Comparison of ENCODE assay signal across 12 cellular contexts in the genomic region with DNA sequence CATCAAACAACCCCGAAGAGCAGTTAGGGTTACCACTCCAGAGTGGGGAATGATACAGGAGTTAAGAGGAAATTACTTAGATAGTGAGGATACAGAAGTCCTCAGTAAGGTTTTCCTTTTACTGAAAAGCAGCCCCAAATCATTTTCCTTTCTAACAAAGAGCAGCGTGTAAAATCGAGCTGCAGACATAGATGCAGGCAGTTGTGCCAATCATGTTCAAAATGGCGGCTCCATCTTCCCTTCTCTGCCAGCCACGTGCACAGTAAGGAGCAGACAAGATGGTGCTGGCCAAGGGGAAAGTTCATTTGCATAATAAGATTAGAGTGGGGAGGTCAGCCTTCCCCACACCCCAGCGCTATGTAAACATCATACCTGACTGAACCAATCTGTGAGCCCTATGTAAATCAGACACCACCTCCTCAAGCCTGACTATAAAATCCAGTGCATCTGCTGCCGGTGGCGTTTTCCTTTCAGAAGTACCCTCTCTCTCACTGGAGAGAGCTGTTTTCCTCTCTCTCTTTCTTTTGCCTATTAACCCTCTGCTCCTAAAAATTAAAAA. TPM values are rescaled to one million over a fixed set of nuclear protein-coding genes. Genes with fewer than 3 reads are reported as not detected.
DNase-seq lines count a peak whose midpoint lies in the region; ATAC-seq and TF ChIP-seq lines count a peak whose summit lies in the region.
"Had no signal": no experiment of that assay in that cellular context is flagged by ENCODE, and none has a peak within 500 bp of the region (broad histone marks: within the 10 kb centered on the region; RNA-seq: fewer than 3 reads in every experiment).

No MANE protein-coding gene starts in this region.

- TF ChIP-seq CTCF in right atrium auricular region (IDR thresholded peaks at IDR 0.05) (no peak), tibial artery (IDR thresholded peaks at IDR 0.05) (no peak)

- H3K9me3 ChIP-seq in right cardiac atrium (ENCODE audit: control insufficient read depth, low read length) (no peaks in the 10 kb centered on the region), right atrium auricular region (no peaks in the 10 kb centered on the region), tibial artery (no peaks in the 10 kb centered on the region)

- no peaks in the 10 kb centered on the region for H3K36me3 Mint-ChIP-seq in activated CD4-positive, alpha-beta T cell treated with anti-CD3 and anti-CD28 coated beads for 36 hours (ENCODE audit: low read depth)
- peaks cover 3% of the 10 kb centered on the region for H3K36me3 Mint-ChIP-seq in activated T-helper 1 cell treated with anti-CD3 and anti-CD28 coated beads, Interleukin-12 subunit alpha, Interleukin-12 subunit beta, Interleukin-2, Interleukin-4 antibody, amounts not matched to agents 30 ng/mL and 10 ng/mL and 1 ng/mL, durations not matched to agents 14 hours and 24 hours and 36 hours (ENCODE audit: low read depth)

- H3K36me3 ChIP-seq in right atrium auricular region (no peaks in the 10 kb centered on the region), tibial artery (no peaks in the 10 kb centered on the region)

- intact Hi-C loops in right cardiac atrium (cut with DNase I): loop anchor here in 2 of 4 donors (5.0 to 10.0 kb wide), 2 partner anchors 37 to 130 kb away; a partner anchor contains a TSS
- intact Hi-C loops in tibial artery (cut with DNase I; ENCODE audit: low total_unique reads): no loop called here
- intact Hi-C loops in activated CD4-positive, alpha-beta T cell treated with anti-CD3 and anti-CD28 coated beads for 36 hours (cut with DNase I, micrococcal nuclease): no loop called here
- intact Hi-C loops in activated T-helper 1 cell treated with anti-CD3 and anti-CD28 coated beads, Interleukin-12 subunit alpha, Interleukin-12 subunit beta, Interleukin-2, Interleukin-4 antibody, amounts not matched to agents 30 ng/mL and 10 ng/mL and 1 ng/mL, durations not matched to agents 14 hours and 24 hours and 36 hours (cut with micrococcal nuclease): no loop called here

- peaks cover 3% of the 10 kb centered on the region for H3K4me1 ChIP-seq in right cardiac atrium (ENCODE audit: control insufficient read depth, insufficient read depth, low read length)
- H3K4me1 ChIP-seq in right atrium auricular region: peaks cover 0 to 1% of the 10 kb centered on the region in 2 donors
- H3K4me1 ChIP-seq in tibial artery: peaks cover 0 to 28% (median 14%) of the 10 kb centered on the region in 4 donors

- WGBS in right cardiac atrium: 59% methylated on average over 8 of the region's 8 CpGs

- CTCF ChIA-PET in activated CD4-positive, alpha-beta T cell treated with anti-CD3 and anti-CD28 coated beads for 36 hours (lab: Charles Lee): interaction anchor here (0.9 to 2.4 kb wide), 2 partner anchors 9 to 10 kb away, joined by 3 to 8 read pairs; no protein-coding TSS in a partner anchor

- H3K27ac ChIP-seq in right cardiac atrium (ENCODE audit: low read length) (no peak overlapping the region), right atrium auricular region (peak overlapping the region in 1 of 2 donors; percentile 31), tibial artery (no peak overlapping the region)

- H3K27me3 ChIP-seq in right cardiac atrium (ENCODE audit: control insufficient read depth, insufficient read depth): no peaks in the 10 kb centered on the region
- no peaks in the 10 kb centered on the region for H3K27me3 ChIP-seq in right atrium auricular region
- H3K27me3 ChIP-seq in tibial artery: no peaks in the 10 kb centered on the region

- H3K4me1 Mint-ChIP-seq in activated CD4-positive, alpha-beta T cell treated with anti-CD3 and anti-CD28 coated beads for 36 hours: no peaks in the 10 kb centered on the region
- H3K4me1 Mint-ChIP-seq in activated T-helper 1 cell treated with anti-CD3 and anti-CD28 coated beads, Interleukin-12 subunit alpha, Interleukin-12 subunit beta, Interleukin-2, Interleukin-4 antibody, amounts not matched to agents 30 ng/mL and 10 ng/mL and 1 ng/mL, durations not matched to agents 14 hours and 24 hours and 36 hours (ENCODE audit: low read depth): no peaks in the 10 kb centered on the region

- no peaks in the 10 kb centered on the region for H3K27me3 Mint-ChIP-seq in activated CD4-positive, alpha-beta T cell treated with anti-CD3 and anti-CD28 coated beads for 36 hours
- peaks cover 6% of the 10 kb centered on the region for H3K27me3 Mint-ChIP-seq in activated T-helper 1 cell treated with anti-CD3 and anti-CD28 coated beads, Interleukin-12 subunit alpha, Interleukin-12 subunit beta, Interleukin-2, Interleukin-4 antibody, amounts not matched to agents 30 ng/mL and 10 ng/mL and 1 ng/mL, durations not matched to agents 14 hours and 24 hours and 36 hours (ENCODE audit: insufficient read depth)

- no peak overlapping the region for H3K4me3 ChIP-seq in right cardiac atrium (ENCODE audit: low read length)
- H3K4me3 ChIP-seq in right atrium auricular region: no peak overlapping the region
- H3K4me3 ChIP-seq in tibial artery: no peak overlapping the region

- DNase-seq in right cardiac atrium (peak in 2 of 3 donors; percentile 32), right atrium auricular region (ENCODE audit: low spot score) (no peak), NCI-H524 treated with DMSO at 0.1 percent for 48 hours (lab: John Stamatoyannopoulos, UW) (peak; percentile 100), ecto neural progenitor cell (ENCODE audit: low spot score) (peak; percentile 68), tibial artery (no peak), activated gamma-delta T cell (lab: John Stamatoyannopoulos, UW) (no peak)
- no peak for DNase-seq in activated CD4-positive, alpha-beta T cell treated with anti-CD3 and anti-CD28 coated beads for 36 hours
- no peak for DNase-seq in activated T-helper 1 cell treated with anti-CD3 and anti-CD28 coated beads, Interleukin-12 subunit alpha, Interleukin-12 subunit beta, Interleukin-2, Interleukin-4 antibody, amounts not matched to agents 30 ng/mL and 10 ng/mL and 1 ng/mL, durations not matched to agents 14 hours and 24 hours and 36 hours (ENCODE audit: low spot score)
- DNase-seq: activated naive CD4-positive, alpha-beta T cell treated with Interleukin-2 at 50 U/mL for 16 hours; AML-193; cortex of kidney; head of caudate nucleus had no signal

- H3K9me3 Mint-ChIP-seq in activated CD4-positive, alpha-beta T cell treated with anti-CD3 and anti-CD28 coated beads for 36 hours (ENCODE audit: low read depth): no peaks in the 10 kb centered on the region
- no peaks in the 10 kb centered on the region for H3K9me3 Mint-ChIP-seq in activated T-helper 1 cell treated with anti-CD3 and anti-CD28 coated beads, Interleukin-12 subunit alpha, Interleukin-12 subunit beta, Interleukin-2, Interleukin-4 antibody, amounts not matched to agents 30 ng/mL and 10 ng/mL and 1 ng/mL, durations not matched to agents 14 hours and 24 hours and 36 hours

- POLR2A ChIA-PET in activated CD4-positive, alpha-beta T cell treated with anti-CD3 and anti-CD28 coated beads for 36 hours (lab: Charles Lee): no interaction called here

- peak in 1 of 2 donors; percentile 11 for ATAC-seq in right cardiac atrium
- ATAC-seq in activated CD4-positive, alpha-beta T cell treated with anti-CD3 and anti-CD28 coated beads for 36 hours: no peak

- H3K27ac Mint-ChIP-seq in activated CD4-positive, alpha-beta T cell treated with anti-CD3 and anti-CD28 coated beads for 36 hours: no peak overlapping the region
- H3K27ac Mint-ChIP-seq in activated T-helper 1 cell treated with anti-CD3 and anti-CD28 coated beads, Interleukin-12 subunit alpha, Interleukin-12 subunit beta, Interleukin-2, Interleukin-4 antibody, amounts not matched to agents 30 ng/mL and 10 ng/mL and 1 ng/mL, durations not matched to agents 14 hours and 24 hours and 36 hours: no peak overlapping the region

- no peak overlapping the region for H3K4me3 Mint-ChIP-seq in activated CD4-positive, alpha-beta T cell treated with anti-CD3 and anti-CD28 coated beads for 36 hours
- H3K4me3 Mint-ChIP-seq in activated T-helper 1 cell treated with anti-CD3 and anti-CD28 coated beads, Interleukin-12 subunit alpha, Interleukin-12 subunit beta, Interleukin-2, Interleukin-4 antibody, amounts not matched to agents 30 ng/mL and 10 ng/mL and 1 ng/mL, durations not matched to agents 14 hours and 24 hours and 36 hours: no peak overlapping the region

RNA-seq across cellular contexts. Expression of a gene that starts 2.5 kb away (rescaled TPM):
- 100 to 1,000 TPM; 338 to 395 (median 359) TPM for total RNA-seq in right cardiac atrium
- 255 TPM for polyA plus RNA-seq in right cardiac atrium
- 100 to 1,000 TPM; 295 to 466 TPM for total RNA-seq in right atrium auricular region
- not detected for total RNA-seq in activated CD4-positive, alpha-beta T cell treated with anti-CD3 and anti-CD28 coated beads for 36 hours
- not detected in 2 replicates for total RNA-seq in activated T-helper 1 cell treated with anti-CD3 and anti-CD28 coated beads, Interleukin-12 subunit alpha, Interleukin-12 subunit beta, Interleukin-2, Interleukin-4 antibody, amounts not matched to agents 30 ng/mL and 10 ng/mL and 1 ng/mL, durations not matched to agents 14 hours and 24 hours and 36 hours

RNA-seq across cellular contexts. Expression of a gene that starts 28.5 kb away (rescaled TPM):
- total RNA-seq in right cardiac atrium (1 to 10 TPM; 2.3 to 4.2 (median 3.5) TPM), right atrium auricular region (1 to 10 TPM; 2.0 to 2.9 TPM)
- polyA plus RNA-seq in right cardiac atrium: 2.1 TPM
- total RNA-seq in activated CD4-positive, alpha-beta T cell treated with anti-CD3 and anti-CD28 coated beads for 36 hours: 10 to 100 TPM; 31.0 to 42.4 TPM
- total RNA-seq in activated T-helper 1 cell treated with anti-CD3 and anti-CD28 coated beads, Interleukin-12 subunit alpha, Interleukin-12 subunit beta, Interleukin-2, Interleukin-4 antibody, amounts not matched to agents 30 ng/mL and 10 ng/mL and 1 ng/mL, durations not matched to agents 14 hours and 24 hours and 36 hours: 48.3 and 49.2 TPM in 2 replicates

Comparison
In these comparisons a context has a peak if more than half of its experiments do, and no peak if none do; other contexts are left out.
1. DNase-seq: peak in right cardiac atrium (2 of 3), NCI-H524 treated with DMSO at 0.1 percent for 48 hours (single experiment) and ecto neural progenitor cell (single experiment); none in right atrium auricular region (single experiment), tibial artery (0 of 2), activated CD4-positive, alpha-beta T cell treated with anti-CD3 and anti-CD28 coated beads for 36 hours (single experiment), activated gamma-delta T cell (single experiment) and activated T-helper 1 cell treated with anti-CD3 and anti-CD28 coated beads, Interleukin-12 subunit alpha, Interleukin-12 subunit beta, Interleukin-2, Interleukin-4 antibody, amounts not matched to agents 30 ng/mL and 10 ng/mL and 1 ng/mL, durations not matched to agents 14 hours and 24 hours and 36 hours (single experiment).
2. RNA of a gene that starts 2.5 kb away (total RNA-seq): 295 to 466 TPM in right atrium auricular region and 338 to 395 TPM in right cardiac atrium; not detected in activated CD4-positive, alpha-beta T cell treated with anti-CD3 and anti-CD28 coated beads for 36 hours and not detected in activated T-helper 1 cell treated with anti-CD3 and anti-CD28 coated beads, Interleukin-12 subunit alpha, Interleukin-12 subunit beta, Interleukin-2, Interleukin-4 antibody, amounts not matched to agents 30 ng/mL and 10 ng/mL and 1 ng/mL, durations not matched to agents 14 hours and 24 hours and 36 hours; every median in the first group is over 100 times any median in the second.